ENCODE assay signal across 24 cellular contexts in the genomic region with DNA sequence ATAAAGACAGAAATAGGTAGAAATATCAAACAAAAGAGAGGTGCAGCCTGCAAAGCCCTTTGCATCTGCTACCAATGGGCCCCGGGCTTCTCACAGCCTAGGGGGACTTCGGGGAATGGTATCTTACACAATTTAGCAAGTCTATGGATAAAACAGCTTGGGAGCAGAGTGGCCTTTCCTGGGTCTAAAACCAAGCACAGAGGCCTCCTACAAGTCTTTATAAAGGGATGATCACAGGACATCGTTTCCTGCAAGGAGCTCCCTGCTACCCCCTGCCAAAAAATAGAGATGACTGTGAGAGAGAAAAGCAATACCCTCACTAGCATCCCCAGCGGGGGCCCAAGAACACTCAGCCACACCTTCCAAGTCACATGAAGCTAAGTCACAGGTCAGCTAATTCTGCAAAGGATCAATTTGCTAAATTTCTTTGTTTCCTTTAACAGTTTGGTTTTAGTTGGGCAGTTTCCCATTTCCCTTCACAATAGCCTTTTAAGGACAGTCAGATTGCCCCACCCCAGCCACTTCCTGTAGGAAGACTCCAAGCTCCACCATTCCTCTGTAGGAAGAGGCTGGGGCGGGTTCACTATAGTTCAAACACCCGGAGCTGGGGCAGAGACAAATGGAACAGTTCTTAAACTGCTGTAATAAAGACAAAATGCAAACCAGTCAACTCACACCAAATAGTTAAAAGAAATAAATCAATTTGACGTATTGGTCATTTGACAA.
"Had no signal": no experiment of that assay in that cellular context is flagged by ENCODE, and none has a peak within 500 bp of the region (broad histone marks: within the 10 kb centered on the region; RNA-seq: fewer than 3 reads in every experiment).

No MANE protein-coding gene starts in this region.

- H3K4me1 Mint-ChIP-seq: memory B cell; natural killer cell; stimulated activated effector memory CD8-positive, alpha-beta T cell treated with anti-CD3 and anti-CD28 coated beads, Interleukin-12 subunit alpha, Interleukin-12 subunit beta, amount 100 ng/mL, for 72 hours had no signal

- H3K36me3 ChIP-seq: gastrocnemius medialis, neutrophil, right atrium auricular region, stomach, thyroid gland, vagina had no signal

- H3K4me1 ChIP-seq: gastrocnemius medialis, parathyroid adenoma, right atrium auricular region, stomach, thyroid gland, vagina had no signal

- H3K79me2 ChIP-seq: parathyroid adenoma had no signal

- H3K4me3 Mint-ChIP-seq: effector memory CD8-positive, alpha-beta T cell; memory B cell; natural killer cell; stimulated activated effector memory CD8-positive, alpha-beta T cell treated with anti-CD3 and anti-CD28 coated beads, Interleukin-12 subunit alpha, Interleukin-12 subunit beta, amount 100 ng/mL, for 72 hours had no signal

- H3K27ac ChIP-seq: gastrocnemius medialis, neutrophil, parathyroid adenoma, right atrium auricular region, stomach, thyroid gland, vagina had no signal

- H3K9me3 Mint-ChIP-seq: effector memory CD8-positive, alpha-beta T cell; memory B cell; natural killer cell; stimulated activated effector memory CD8-positive, alpha-beta T cell treated with anti-CD3 and anti-CD28 coated beads, Interleukin-12 subunit alpha, Interleukin-12 subunit beta, amount 100 ng/mL, for 72 hours had no signal

- H3K27me3 ChIP-seq: gastrocnemius medialis, right atrium auricular region, thyroid gland, vagina had no signal

- DNase-seq: cortex of kidney; effector memory CD8-positive, alpha-beta T cell; gastrocnemius medialis; head of caudate nucleus; kidney; natural killer cell; stimulated activated CD4-positive, alpha-beta T cell treated with anti-CD3 and anti-CD28 coated beads, Interleukin-12 subunit alpha, Interleukin-12 subunit beta, amount 100 ng/mL, for 4 hours; stimulated activated CD4-positive, alpha-beta T cell treated with anti-CD3 and anti-CD28 coated beads, Interleukin-2, amount 100 ng/mL, for 24 hours; stimulated activated CD4-positive, alpha-beta T cell treated with anti-CD3 and anti-CD28 coated beads, Interleukin-4, amount 100 ng/mL, for 24 hours; stimulated activated naive CD4-positive, alpha-beta T cell treated with Interleukin-2 at 50 U/mL for 16 hours; stomach; thyroid gland; trophoblast cell had no signal

- H3K36me3 Mint-ChIP-seq: memory B cell; natural killer cell; stimulated activated effector memory CD8-positive, alpha-beta T cell treated with anti-CD3 and anti-CD28 coated beads, Interleukin-12 subunit alpha, Interleukin-12 subunit beta, amount 100 ng/mL, for 72 hours had no signal

- H3K27ac Mint-ChIP-seq: effector memory CD8-positive, alpha-beta T cell; memory B cell; natural killer cell; progenitor cell of endocrine pancreas; stimulated activated effector memory CD8-positive, alpha-beta T cell treated with anti-CD3 and anti-CD28 coated beads, Interleukin-12 subunit alpha, Interleukin-12 subunit beta, amount 100 ng/mL, for 72 hours had no signal

- H3K4me2 ChIP-seq: smooth muscle cell had no signal

- H3K9ac ChIP-seq: parathyroid adenoma had no signal

- H3K4me3 ChIP-seq: gastrocnemius medialis, lung, right atrium auricular region, smooth muscle cell, stomach, thyroid gland, vagina had no signal

- H2AFZ ChIP-seq: parathyroid adenoma had no signal

- ATAC-seq: effector memory CD8-positive, alpha-beta T cell; gastrocnemius medialis; left lobe of liver; natural killer cell; sciatic nerve; stimulated activated effector memory CD8-positive, alpha-beta T cell treated with anti-CD3 and anti-CD28 coated beads, Interleukin-12 subunit alpha, Interleukin-12 subunit beta, amount 100 ng/mL, for 72 hours had no signal

- H3K9me3 ChIP-seq: gastrocnemius medialis, neutrophil, right atrium auricular region, stomach, thyroid gland, vagina had no signal
